In genomic region chr13:66926851-66927524, GRCh38 we compare ENCODE assay signal across 19 cellular contexts.
DNase-seq lines count a peak whose midpoint lies in the region; ATAC-seq and TF ChIP-seq lines count a peak whose summit lies in the region.
"Had no signal": no experiment of that assay in that cellular context is flagged by ENCODE, and none has a peak within 500 bp of the region (broad histone marks: within the 10 kb centered on the region; RNA-seq: fewer than 3 reads in every experiment).

No MANE protein-coding gene starts in this region.

- DNase-seq in EL (peak; percentile 4), LHCN-M2 (ENCODE audit: low read depth) (peak; percentile 37), astrocyte of the spinal cord (ENCODE audit: low read depth, low spot score) (peak; percentile 28), mesenchymal stem cell (peak; percentile 41), DMS 273 (lab: John Stamatoyannopoulos, UW; ENCODE audit: unreplicated experiment) (no peak), glutamatergic neuron (no peak), right lobe of liver (no peak), T-helper 9 cell (no peak)
- DNase-seq: activated CD4-positive, CD25-positive, alpha-beta regulatory T cell treated with anti-CD3 and anti-CD28 coated beads, Interleukin-2, amount 50 U/mL, for 72 hours; activated CD8-positive, alpha-beta memory T cell treated with anti-CD3 and anti-CD28 coated beads for 24 hours; cortex of kidney; NCI-H2171 treated with DMSO at 0.1 percent for 48 hours; NCI-H774; Peyer's patch; SK-N-SH; T1000 had no signal

- H3K4me3 ChIP-seq in astrocyte of the spinal cord (ENCODE audit: low read depth, low read length) = no peak overlapping the region
- H3K4me3 ChIP-seq in mesenchymal stem cell (ENCODE audit: insufficient read depth in 1 of 2, low read depth in 1 of 2, low read length in 2 of 2) = no peak overlapping the region
- H3K4me3 ChIP-seq in right lobe of liver = no peak overlapping the region
- H3K4me3 ChIP-seq: Peyer's patch, suprapubic skin, vagina had no signal

- H3K27ac ChIP-seq in mesenchymal stem cell (ENCODE audit: low read length, poor library complexity, severe bottlenecking) = no peak overlapping the region
- no peak overlapping the region for H3K27ac ChIP-seq in right lobe of liver
- H3K27ac ChIP-seq: Peyer's patch, suprapubic skin, vagina had no signal

- no peak overlapping the region for H3K23ac ChIP-seq in mesenchymal stem cell (ENCODE audit: low read length in 2 of 2)

- no peak overlapping the region for H2AFZ ChIP-seq in mesenchymal stem cell (ENCODE audit: low read depth, low read length)

- H3K9me3 Mint-ChIP-seq in glutamatergic neuron (ENCODE audit: unreplicated experiment) = no peaks in the 10 kb centered on the region

- H3K14ac ChIP-seq in mesenchymal stem cell (ENCODE audit: low read length in 2 of 2) = no peak overlapping the region

- H3K4me2 ChIP-seq in mesenchymal stem cell (ENCODE audit: low read length, poor library complexity, severe bottlenecking) = no peak overlapping the region
- H3K4me2 ChIP-seq: SK-N-SH had no signal

- H3K27me3 ChIP-seq in mesenchymal stem cell (ENCODE audit: control insufficient read depth in 1 of 2, insufficient read depth in 1 of 2, low read length in 2 of 2) (no peaks in the 10 kb centered on the region), right lobe of liver (no peaks in the 10 kb centered on the region)
- H3K27me3 ChIP-seq: Peyer's patch, suprapubic skin, vagina had no signal

- H3K27ac Mint-ChIP-seq in glutamatergic neuron (ENCODE audit: unreplicated experiment) = no peak overlapping the region
- H3K27ac Mint-ChIP-seq: activated naive CD8-positive, alpha-beta T cell had no signal

- H4K91ac ChIP-seq in mesenchymal stem cell (ENCODE audit: low read length) = no peak overlapping the region

- in situ Hi-C loops in astrocyte of the spinal cord (cut with HindIII; ENCODE audit: low sequenced_read_pairs) = no loop called here

- H2BK5ac ChIP-seq in mesenchymal stem cell (ENCODE audit: low read depth, low read length, poor library complexity, severe bottlenecking) = no peak overlapping the region

- intact Hi-C loops in right lobe of liver (cut with DNase I) = no loop called here

- no peak for TF ChIP-seq CTCF in astrocyte of the spinal cord (IDR thresholded peaks at IDR 0.05; ENCODE audit: low read depth, low read length)
- no peak for TF ChIP-seq CTCF in glutamatergic neuron (IDR thresholded peaks at IDR 0.05; ENCODE audit: partially characterized antibody, unreplicated experiment)
- TF ChIP-seq CTCF in right lobe of liver (IDR thresholded peaks at IDR 0.05) = no peak

- H2BK12ac ChIP-seq in mesenchymal stem cell (ENCODE audit: low read length in 2 of 2) = no peak overlapping the region

- H2BK15ac ChIP-seq in mesenchymal stem cell (ENCODE audit: low read depth, poor library complexity, severe bottlenecking) = no peak overlapping the region

- H3K4ac ChIP-seq in mesenchymal stem cell (ENCODE audit: low read depth in 1 of 2, low read length in 2 of 2) = no peak overlapping the region

- H3K9me3 ChIP-seq in mesenchymal stem cell (ENCODE audit: control insufficient read depth, low read length) = no peaks in the 10 kb centered on the region
- H3K9me3 ChIP-seq in right lobe of liver = no peaks in the 10 kb centered on the region
- H3K9me3 ChIP-seq: Peyer's patch, SK-N-SH, suprapubic skin, vagina had no signal

- H3K4me1 ChIP-seq in mesenchymal stem cell (ENCODE audit: control insufficient read depth, insufficient read depth, low read depth, low read length) (no peaks in the 10 kb centered on the region), right lobe of liver (no peaks in the 10 kb centered on the region)
- H3K4me1 ChIP-seq: Peyer's patch, suprapubic skin, vagina had no signal

- no peaks in the 10 kb centered on the region for H3K4me1 Mint-ChIP-seq in glutamatergic neuron (ENCODE audit: low read depth, unreplicated experiment)

- no peaks in the 10 kb centered on the region for H3K79me1 ChIP-seq in mesenchymal stem cell (replicated peaks; ENCODE audit: low read length, poor library complexity, severe bottlenecking)

- no peaks in the 10 kb centered on the region for H3K36me3 ChIP-seq in mesenchymal stem cell (ENCODE audit: control insufficient read depth in 1 of 2, insufficient read depth in 2 of 2, low read depth in 1 of 2, low read length in 2 of 2)
- no peaks in the 10 kb centered on the region for H3K36me3 ChIP-seq in right lobe of liver
- H3K36me3 ChIP-seq: Peyer's patch, suprapubic skin, vagina had no signal

- H3K4me3 Mint-ChIP-seq in glutamatergic neuron (ENCODE audit: unreplicated experiment) = no peak overlapping the region
- H3K4me3 Mint-ChIP-seq: activated naive CD8-positive, alpha-beta T cell had no signal

- ATAC-seq in right lobe of liver = no peak

- WGBS in mesenchymal stem cell = 37% methylated on average over 4 of the region's 6 CpGs
- WGBS in right lobe of liver (ENCODE audit: insufficient coverage, low coverage, low lambda C conversion rate, missing lambda C conversion rate) = 78% methylated on average over 6 of the region's 6 CpGs

- no peak overlapping the region for H2BK120ac ChIP-seq in mesenchymal stem cell (ENCODE audit: low read depth, low read length)

- H4K8ac ChIP-seq in mesenchymal stem cell (ENCODE audit: low read length) = no peak overlapping the region

- TF ChIP-seq POLR2A in right lobe of liver (IDR thresholded peaks at IDR 0.05) = no peak

- H2AK5ac ChIP-seq in mesenchymal stem cell (ENCODE audit: low read length, severe bottlenecking) = no peak overlapping the region

- H3K36me3 Mint-ChIP-seq in glutamatergic neuron (ENCODE audit: unreplicated experiment) = no peaks in the 10 kb centered on the region
- H3K36me3 Mint-ChIP-seq: activated naive CD8-positive, alpha-beta T cell had no signal

- H3K9ac ChIP-seq in mesenchymal stem cell (ENCODE audit: low read length) = no peak overlapping the region
- H3K9ac ChIP-seq: SK-N-SH had no signal

- no peak overlapping the region for H3K18ac ChIP-seq in mesenchymal stem cell (ENCODE audit: low read depth in 1 of 2, low read length in 2 of 2)

- no peaks in the 10 kb centered on the region for H3K27me3 Mint-ChIP-seq in glutamatergic neuron (ENCODE audit: unreplicated experiment)
- H3K27me3 Mint-ChIP-seq: activated naive CD8-positive, alpha-beta T cell had no signal

Comparison
In these comparisons a context has a peak if more than half of its experiments do, and no peak if none do; other contexts are left out.
1. DNase-seq: peak in EL (single experiment), LHCN-M2 (single experiment), astrocyte of the spinal cord (single experiment) and mesenchymal stem cell (single experiment); none in DMS 273 (single experiment), glutamatergic neuron (single experiment), right lobe of liver (0 of 3) and T-helper 9 cell (single experiment).